Comparison of ENCODE assay signal across 9 cellular contexts in genomic region chr18:59141294-59142068, GRCh38. TPM values are rescaled to one million over a fixed set of nuclear protein-coding genes. Genes with fewer than 3 reads are reported as not detected.
A peak's percentile ranks its signal among the peaks of the same experiment; 100 is the strongest.
DNase-seq lines count a peak whose midpoint lies in the region; ATAC-seq and TF ChIP-seq lines count a peak whose summit lies in the region.
"Had no signal": no experiment of that assay in that cellular context is flagged by ENCODE, and none has a peak within 500 bp of the region (broad histone marks: within the 10 kb centered on the region; RNA-seq: fewer than 3 reads in every experiment).

No MANE protein-coding gene starts in this region.

- H3K36me3 Mint-ChIP-seq in WTC11 (no peaks in the 10 kb centered on the region), mesothelial cell of epicardium (no peaks in the 10 kb centered on the region)

- POLR2A ChIA-PET in WTC11 (lab: Charles Lee), result no interaction called here

- CTCF ChIA-PET in WTC11 (lab: Charles Lee), result interaction anchor here (0.6 to 2.3 kb wide), 7 partner anchors 53 to 373 kb away, joined by 3 to 7 read pairs (median 5); no protein-coding TSS in a partner anchor

- DNase-seq in DMS153 (lab: John Stamatoyannopoulos, UW) (peak; percentile 95), NCI-H1092 treated with DMSO at 0.1 percent for 48 hours (lab: John Stamatoyannopoulos, UW) (peak; percentile 90), WTC11 (ENCODE audit: low spot score) (no peak), mesothelial cell of epicardium (ENCODE audit: low spot score in 2 of 2, unreplicated experiment in 2 of 2) (no peak), left ventricle myocardium inferior (no peak), NCI-H82 treated with DMSO at 0.1 percent for 48 hours (lab: John Stamatoyannopoulos, UW; ENCODE audit: unreplicated experiment) (no peak)
- DNase-seq: left ventricle myocardium superior had no signal

- H3K27ac Mint-ChIP-seq in WTC11, result no peak overlapping the region
- H3K27ac Mint-ChIP-seq in mesothelial cell of epicardium, result no peak overlapping the region

- TF ChIP-seq CTCF in WTC11 (IDR thresholded peaks at IDR 0.05) (no peak), mesothelial cell of epicardium (IDR thresholded peaks at IDR 0.05; ENCODE audit: unreplicated experiment) (no peak), left ventricle myocardium inferior (IDR thresholded peaks at IDR 0.05; ENCODE audit: borderline replicate concordance) (no peak)

- peaks cover 5% of the 10 kb centered on the region for H3K27me3 ChIP-seq in left ventricle myocardium inferior (ENCODE audit: low read depth)

- H3K27ac ChIP-seq in left ventricle myocardium inferior (replicated peaks), result no peak overlapping the region

- peaks cover 21% of the 10 kb centered on the region for H3K4me1 Mint-ChIP-seq in WTC11
- peaks cover 14% of the 10 kb centered on the region for H3K4me1 Mint-ChIP-seq in mesothelial cell of epicardium

- H3K9me3 Mint-ChIP-seq in WTC11 (peaks cover 5% of the 10 kb centered on the region; the same call in 1 of the 2 replicates), mesothelial cell of epicardium (peaks cover 3% of the 10 kb centered on the region)

- intact Hi-C loops in left ventricle myocardium inferior (cut with micrococcal nuclease), result no loop called here

- H3K4me3 ChIP-seq in left ventricle myocardium inferior, result no peak overlapping the region

- H3K4me3 Mint-ChIP-seq in WTC11 (peak overlapping the region; percentile 91), mesothelial cell of epicardium (peak overlapping the region; percentile 89)

- H3K9me3 ChIP-seq in left ventricle myocardium inferior (replicated peaks), result no peaks in the 10 kb centered on the region

- H3K4me1 ChIP-seq in left ventricle myocardium inferior, result peaks cover 27% of the 10 kb centered on the region

- no peaks in the 10 kb centered on the region for H3K36me3 ChIP-seq in left ventricle myocardium inferior

- ATAC-seq in WTC11 (no peak), HG02870 (IDR thresholded peaks at IDR 0.05; ENCODE audit: unreplicated experiment) (no peak), HG03571 (IDR thresholded peaks at IDR 0.05; ENCODE audit: unreplicated experiment) (no peak)
- ATAC-seq: left ventricle myocardium superior had no signal

- H3K27me3 Mint-ChIP-seq in WTC11 (ENCODE audit: low read depth), result peaks cover 11% of the 10 kb centered on the region
- H3K27me3 Mint-ChIP-seq in mesothelial cell of epicardium (ENCODE audit: low read depth), result peaks cover 21% of the 10 kb centered on the region

TF ChIP-seq in WTC11, 78 proteins besides CTCF, POLR2A, EP300 and RAD21:
- TF ChIP-seq NR3C1 (CRISPR knock-in tag; conservative IDR thresholded peaks at IDR 0.05; ENCODE audit: low read depth), result no peak
- TF ChIP-seq GABPB1 (CRISPR knock-in tag; IDR thresholded peaks at IDR 0.05), result peak; percentile 80
- no peak for TF ChIP-seq ERG (CRISPR knock-in tag; IDR thresholded peaks at IDR 0.05)

RNA-seq across cellular contexts. Expression of gene SEC11C, which starts 1.8 kb away (rescaled TPM):
- 44.3 to 49.5 TPM (median 45.9 TPM) in 3 replicates for total RNA-seq in WTC11 (2021)
- 15.2 to 21.0 TPM (median 15.8 TPM) in 3 replicates for total RNA-seq in mesothelial cell of epicardium
- 24.4 TPM for total RNA-seq in left ventricle myocardium inferior

Comparison
In these comparisons a context has a peak if more than half of its experiments do, and no peak if none do; other contexts are left out.
1. DNase-seq: peak in DMS153 (single experiment) and NCI-H1092 treated with DMSO at 0.1 percent for 48 hours (single experiment); none in WTC11 (single experiment), mesothelial cell of epicardium (0 of 2), left ventricle myocardium inferior (single experiment) and NCI-H82 treated with DMSO at 0.1 percent for 48 hours (single experiment).